ENCODE assay signal across 8 cellular contexts in genomic region chr4:87032884-87033533, GRCh38.
A peak's percentile ranks its signal among the peaks of the same experiment; 100 is the strongest.
DNase-seq lines count a peak whose midpoint lies in the region; ATAC-seq and TF ChIP-seq lines count a peak whose summit lies in the region.

No MANE protein-coding gene starts in this region.

- no peaks in the 10 kb centered on the region for H3K9me3 ChIP-seq in stomach

- TF ChIP-seq EP300 in stomach (IDR thresholded peaks at IDR 0.05), result no peak

- peaks cover 68 to 99% (median 87%) of the 10 kb centered on the region in 4 donors for H3K4me1 ChIP-seq in stomach

- H3K27ac ChIP-seq in cingulate gyrus (ENCODE audit: low read depth, low read length), result peak overlapping the region; percentile 81
- peak overlapping the region in 4 of 5 donors; percentile 22 to 82 (median 70) for H3K27ac ChIP-seq in stomach

- no peak for TF ChIP-seq POLR2A in stomach (IDR thresholded peaks at IDR 0.05)

- DNase-seq in HT-29 (ENCODE audit: low spot score), result peak; percentile 28
- DNase-seq in kidney glomerular epithelial cell (lab: John Stamatoyannopoulos, UW), result peak; percentile 36
- no peak for DNase-seq in stomach
- DNase-seq in omental fat pad (ENCODE audit: low spot score), result no peak
- DNase-seq in hypothalamus (lab: John Stamatoyannopoulos, UW), result no peak
- no peak for DNase-seq in NCI-H187 treated with DMSO at 0.1 percent for 48 hours (lab: John Stamatoyannopoulos, UW)
- DNase-seq in DMS53 (lab: John Stamatoyannopoulos, UW), result no peak

- 61 to 68% (median 66%) methylated on average over 3 of the region's 3 CpGs for WGBS in stomach, 5 donors

- H3K36me3 ChIP-seq in stomach, result no peaks in the 10 kb centered on the region

- peak overlapping the region in 1 of 4 donors; percentile 4 for H3K4me3 ChIP-seq in stomach

- TF ChIP-seq CTCF in stomach (IDR thresholded peaks at IDR 0.05) (no peak), omental fat pad (IDR thresholded peaks at IDR 0.05) (no peak)

- ATAC-seq in omental fat pad (ENCODE audit: low FRiP score), result no peak

- H3K27me3 ChIP-seq in stomach, result no peaks in the 10 kb centered on the region

- intact Hi-C loops in stomach (cut with DNase I; ENCODE audit: low total_unique reads), result no loop called here

Comparison
In these comparisons a context has a peak if more than half of its experiments do, and no peak if none do; other contexts are left out.
1. DNase-seq: peak in HT-29 (single experiment) and kidney glomerular epithelial cell (single experiment); none in stomach (single experiment), omental fat pad (single experiment), hypothalamus (0 of 51), NCI-H187 treated with DMSO at 0.1 percent for 48 hours (single experiment) and DMS53 (single experiment).